In genomic region chr3:50174947-50175524, GRCh38 we compare ENCODE assay signal across 1 cellular context.
TF ChIP-seq lines count a peak whose summit lies in the region.

No MANE protein-coding gene starts in this region.

TF ChIP-seq in K562, 482 proteins besides CTCF, POLR2A, EP300 and RAD21:
- no peak for TF ChIP-seq ZNF589 (CRISPR knock-in tag; IDR thresholded peaks at IDR 0.05; ENCODE audit: low read depth)
- no peak for TF ChIP-seq E2F3 (CRISPR knock-in tag; IDR thresholded peaks at IDR 0.05)
- TF ChIP-seq RBM14 (IDR thresholded peaks at IDR 0.05; ENCODE audit: borderline replicate concordance, insufficient read depth, low read depth, low read length), result no peak
- TF ChIP-seq SLC30A9 (CRISPR knock-in tag; IDR thresholded peaks at IDR 0.05), result no peak
- no peak for TF ChIP-seq PHF8 (IDR thresholded peaks at IDR 0.05; ENCODE audit: borderline replicate concordance, low read length)
- TF ChIP-seq ZFPM2 (CRISPR knock-in tag; IDR thresholded peaks at IDR 0.05), result no peak
- TF ChIP-seq ETV5 (CRISPR knock-in tag; IDR thresholded peaks at IDR 0.05; ENCODE audit: low read depth), result no peak
- no peak for TF ChIP-seq MXD1 (CRISPR knock-in tag; IDR thresholded peaks at IDR 0.05; ENCODE audit: borderline replicate concordance, poor library complexity, severe bottlenecking)
- no peak for TF ChIP-seq CBX3 (IDR thresholded peaks at IDR 0.05; ENCODE audit: borderline replicate concordance in 1 of 2, low read length in 2 of 2)
- TF ChIP-seq THAP7 (CRISPR knock-in tag; IDR thresholded peaks at IDR 0.05), result no peak
- TF ChIP-seq PATZ1 (CRISPR knock-in tag; IDR thresholded peaks at IDR 0.05; ENCODE audit: borderline replicate concordance), result no peak
- TF ChIP-seq ZHX1 (conservative IDR thresholded peaks at IDR 0.05; ENCODE audit: low read length), result no peak
- no peak for TF ChIP-seq ZNF407 (IDR thresholded peaks at IDR 0.05; ENCODE audit: low read depth)
TF ChIP-seq in K562: peak in this region for 0.
